In genomic region chr19:1465191-1466016, GRCh38 we compare ENCODE assay signal across 1 cellular context.
TF ChIP-seq lines count a peak whose summit lies in the region.

No MANE protein-coding gene starts in this region.

TF ChIP-seq in K562, 482 proteins besides CTCF, POLR2A, EP300 and RAD21:
- TF ChIP-seq RBFOX2 (IDR thresholded peaks at IDR 0.05; ENCODE audit: low read depth, low read length) (0 out of 2 replicates have a peak, but pooled peaks have one; percentile 21), TSC22D4 (tag; IDR thresholded peaks at IDR 0.05) (no peak), ZC3H8 (IDR thresholded peaks at IDR 0.05) (no peak), JUND (IDR thresholded peaks at IDR 0.05; ENCODE audit: borderline replicate concordance, low read depth, low read length) (no peak), JUND (tag; IDR thresholded peaks at IDR 0.05; ENCODE audit: borderline replicate concordance, low read depth, low read length) (no peak), ESRRB (CRISPR knock-in tag; IDR thresholded peaks at IDR 0.05; ENCODE audit: borderline replicate concordance) (no peak), POLR2G (IDR thresholded peaks at IDR 0.05; ENCODE audit: low read depth, low read length) (peak; percentile 12; the same call in 1 of the 2 replicates), RCOR1 (IDR thresholded peaks at IDR 0.05; ENCODE audit: borderline replicate concordance in 1 of 2, low read depth in 2 of 2, low read length in 2 of 2) (no peak), HINFP (tag; conservative IDR thresholded peaks at IDR 0.05; ENCODE audit: low read depth) (no peak)
- TF ChIP-seq, protein P1, sequence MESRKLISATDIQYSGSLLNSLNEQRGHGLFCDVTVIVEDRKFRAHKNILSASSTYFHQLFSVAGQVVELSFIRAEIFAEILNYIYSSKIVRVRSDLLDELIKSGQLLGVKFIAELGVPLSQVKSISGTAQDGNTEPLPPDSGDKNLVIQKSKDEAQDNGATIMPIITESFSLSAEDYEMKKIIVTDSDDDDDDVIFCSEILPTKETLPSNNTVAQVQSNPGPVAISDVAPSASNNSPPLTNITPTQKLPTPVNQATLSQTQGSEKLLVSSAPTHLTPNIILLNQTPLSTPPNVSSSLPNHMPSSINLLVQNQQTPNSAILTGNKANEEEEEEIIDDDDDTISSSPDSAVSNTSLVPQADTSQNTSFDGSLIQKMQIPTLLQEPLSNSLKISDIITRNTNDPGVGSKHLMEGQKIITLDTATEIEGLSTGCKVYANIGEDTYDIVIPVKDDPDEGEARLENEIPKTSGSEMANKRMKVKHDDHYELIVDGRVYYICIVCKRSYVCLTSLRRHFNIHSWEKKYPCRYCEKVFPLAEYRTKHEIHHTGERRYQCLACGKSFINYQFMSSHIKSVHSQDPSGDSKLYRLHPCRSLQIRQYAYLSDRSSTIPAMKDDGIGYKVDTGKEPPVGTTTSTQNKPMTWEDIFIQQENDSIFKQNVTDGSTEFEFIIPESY (CRISPR knock-in tag; IDR thresholded peaks at IDR 0.05): peak; percentile 92
- TF ChIP-seq, protein P2, sequence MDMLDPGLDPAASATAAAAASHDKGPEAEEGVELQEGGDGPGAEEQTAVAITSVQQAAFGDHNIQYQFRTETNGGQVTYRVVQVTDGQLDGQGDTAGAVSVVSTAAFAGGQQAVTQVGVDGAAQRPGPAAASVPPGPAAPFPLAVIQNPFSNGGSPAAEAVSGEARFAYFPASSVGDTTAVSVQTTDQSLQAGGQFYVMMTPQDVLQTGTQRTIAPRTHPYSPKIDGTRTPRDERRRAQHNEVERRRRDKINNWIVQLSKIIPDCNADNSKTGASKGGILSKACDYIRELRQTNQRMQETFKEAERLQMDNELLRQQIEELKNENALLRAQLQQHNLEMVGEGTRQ (CRISPR knock-in tag; IDR thresholded peaks at IDR 0.05): no peak
TF ChIP-seq in K562: peak in this region for 3.
